Comparison of ENCODE assay signal across 8 cellular contexts in genomic region chr5:53478411-53479044, GRCh38. TPM values are rescaled to one million over a fixed set of nuclear protein-coding genes. Genes with fewer than 3 reads are reported as not detected.
DNase-seq lines count a peak whose midpoint lies in the region; ATAC-seq, FAIRE-seq and TF ChIP-seq lines count a peak whose summit lies in the region.

No MANE protein-coding gene starts in this region.

- intact Hi-C loops in transverse colon (cut with DNase I; ENCODE audit: low total_unique reads) = no loop called here

- H3K9me2 ChIP-seq in MM.1S (replicated peaks; ENCODE audit: insufficient read depth, low read length) = no peaks in the 10 kb centered on the region

- H3K36me3 ChIP-seq in MM.1S (replicated peaks; ENCODE audit: insufficient read depth, low read length) (no peaks in the 10 kb centered on the region), H1 (ENCODE audit: control insufficient read depth in 2 of 4, insufficient read depth in 4 of 4, low read length in 3 of 4) (peaks cover 0 to 6% (median under 1%) of the 10 kb centered on the region in 4 experiments; a peak in 5 of 8 replicates), transverse colon (no peaks in the 10 kb centered on the region)

- H3K14ac ChIP-seq in H1 (ENCODE audit: insufficient read length) = no peak overlapping the region

- WGBS in H1 (ENCODE audit: extremely low coverage in 1 of 2, insufficient coverage in 1 of 2, insufficient read length in 1 of 2, insufficient replicate concordance in 2 of 2, low coverage in 1 of 2, low lambda C conversion rate in 2 of 2, missing lambda C conversion rate in 1 of 2), 2 experiments = 4% methylated on average over 26 of the region's 26 CpGs; no CpG with 5 or more reads in 1 of the 2 experiments
- 0 to 1% methylated on average over 3 to 26 of the region's 26 CpGs for WGBS in transverse colon (ENCODE audit: low coverage in 1 of 2), 2 donors

- H2BK120ac ChIP-seq in H1 (replicated peaks; ENCODE audit: low read depth, low read length) = no peak overlapping the region

- H3K9ac ChIP-seq in MM.1S (ENCODE audit: low read length) (no peak overlapping the region), H1 (replicated peaks in 1 of 4; ENCODE audit: extremely low read depth in 1 of 4, low read depth in 3 of 4, low read length in 3 of 4) (peak overlapping the region in 1 of 4 experiments; percentile 45; a peak in 1 of 7 replicates)

- peak; percentile 15 for ATAC-seq in SK-N-SH treated with all-trans-retinoic acid at 6 μM for 48 hours

- H3K4me2 ChIP-seq in MM.1S (ENCODE audit: low read depth, low read length) = peak overlapping the region; percentile 93
- H3K4me2 ChIP-seq in H1 (ENCODE audit: insufficient read depth in 1 of 2, low read depth in 2 of 2, low read length in 2 of 2) = peak overlapping the region; percentile 66

- no peak overlapping the region for H3K4ac ChIP-seq in H1 (replicated peaks; ENCODE audit: insufficient read length, low read depth, low read length)

- TF ChIP-seq POLR2A in H1 (IDR thresholded peaks at IDR 0.05; ENCODE audit: control extremely low read depth in 1 of 2, low read depth in 2 of 2, low read length in 2 of 2) (no peak; a peak in 1 of 3 replicates), transverse colon (IDR thresholded peaks at IDR 0.05) (no peak)

- H3K56ac ChIP-seq in H1 (replicated peaks; ENCODE audit: insufficient read length, low read depth, low read length) = peak overlapping the region; percentile 62

- no peak overlapping the region for H4K91ac ChIP-seq in H1 (replicated peaks; ENCODE audit: insufficient read length, low read length)

- TF ChIP-seq CTCF in GM10266 (IDR thresholded peaks at IDR 0.05; ENCODE audit: control insufficient read depth, insufficient read depth, low read depth, missing control alignments) = peak; percentile 72
- TF ChIP-seq CTCF in MM.1S (IDR thresholded peaks at IDR 0.05; ENCODE audit: low read length) = peak; percentile 74
- peak in 2 of 3 experiments; percentile 41 to 49; a peak in 2 of 4 replicates for TF ChIP-seq CTCF in H1 (IDR thresholded peaks at IDR 0.05; ENCODE audit: control extremely low read depth in 1 of 3, insufficient read depth in 1 of 3, low read depth in 1 of 3, low read length in 3 of 3)
- TF ChIP-seq CTCF in transverse colon (IDR thresholded peaks at IDR 0.05) = peak; percentile 21 to 33 (median 27)

- H3K27me3 ChIP-seq in MM.1S (replicated peaks; ENCODE audit: insufficient read depth, low read length) (0 out of 2 replicates have a peak, but pooled peaks cover 4% of the 10 kb centered on the region), H1 (replicated peaks in 1 of 4; ENCODE audit: control insufficient read depth in 3 of 4, extremely low read depth in 1 of 4, insufficient read depth in 3 of 4, low read length in 3 of 4) (no peaks in the 10 kb centered on the region), transverse colon (peaks cover 76% of the 10 kb centered on the region)

- H2AFZ ChIP-seq in MM.1S (ENCODE audit: low read length) = 0 out of 2 replicates have a peak overlapping the region, but pooled peaks have one; percentile 11
- peak overlapping the region; percentile 58; the same call in 1 of the 2 replicates for H2AFZ ChIP-seq in H1 (ENCODE audit: low read length)

- H2BK12ac ChIP-seq in H1 (ENCODE audit: low read depth, low read length) = no peak overlapping the region

- H2AK5ac ChIP-seq in H1 (ENCODE audit: low read depth, low read length) = no peak overlapping the region

- H3K9me3 ChIP-seq in MM.1S (replicated peaks; ENCODE audit: insufficient read depth, low read length) (no peaks in the 10 kb centered on the region), H1 (ENCODE audit: insufficient read depth in 2 of 2, low read depth in 1 of 2, low read length in 1 of 2) (no peaks in the 10 kb centered on the region), transverse colon (no peaks in the 10 kb centered on the region)

- no peak overlapping the region for H2BK15ac ChIP-seq in H1 (ENCODE audit: low read length)

- H4K5ac ChIP-seq in H1 (ENCODE audit: insufficient read length, low read depth, low read length) = no peak overlapping the region

- no peak overlapping the region for H4K8ac ChIP-seq in H1 (ENCODE audit: extremely low read depth, insufficient read depth, low read length)

- H3K79me1 ChIP-seq in H1 (ENCODE audit: low read depth, low read length) = peaks cover 2% of the 10 kb centered on the region; the same call in 1 of the 2 replicates

- H3K18ac ChIP-seq in H1 (ENCODE audit: extremely low read depth, low read length) = no peak overlapping the region

- H3K79me2 ChIP-seq in MM.1S (ENCODE audit: low read length) (no peaks in the 10 kb centered on the region), H1 (ENCODE audit: control insufficient read depth in 1 of 2, insufficient read depth in 2 of 2, low read length in 2 of 2) (peaks cover 0 to 16% of the 10 kb centered on the region in 2 experiments; a peak in 2 of 4 replicates)

- H3K4me1 ChIP-seq in MM.1S (ENCODE audit: low read length) (0 out of 2 replicates have a peak, but pooled peaks cover 5% of the 10 kb centered on the region), H1 (replicated peaks in 1 of 4; ENCODE audit: control insufficient read depth in 3 of 4, insufficient read depth in 4 of 4, low read length in 3 of 4) (peaks cover 0 to 4% (median under 1%) of the 10 kb centered on the region in 4 experiments; a peak in 5 of 7 replicates), transverse colon (peaks cover 4 to 39% (median 16%) of the 10 kb centered on the region in 4 donors)

- FAIRE-seq in H1 (lab: Jason Lieb, UNC) = no peak

- in situ Hi-C loops in ACHN (cut with HindIII; ENCODE audit: low pct_ligation_motif_present, low pct_unique_long_range_greater_than_20kb, low sequenced_read_pairs) = no loop called here
- in situ Hi-C loops in transverse colon (cut with MboI; ENCODE audit: low pct_ligation_motif_present in 1 of 4, low pct_unique_long_range_greater_than_20kb in 1 of 4, low sequenced_read_pairs in 3 of 4) = loop anchor here in 1 of 4 donors (25.0 kb wide), 1 partner anchor 759 kb away; no protein-coding TSS in a partner anchor

- H3K4me3 ChIP-seq in MM.1S (ENCODE audit: low read length) = peak overlapping the region; percentile 41
- peak overlapping the region; percentile 34 to 88 (median 80) for H3K4me3 ChIP-seq in H1 (ENCODE audit: extremely low read depth in 1 of 4, insufficient read depth in 2 of 4, low read depth in 3 of 4, low read length in 4 of 4)
- H3K4me3 ChIP-seq in transverse colon = peak overlapping the region; percentile 46 to 82 (median 56)

- H3K23me2 ChIP-seq in H1 (ENCODE audit: low read depth, low read length) = peaks cover 24% of the 10 kb centered on the region

- CTCF ChIA-PET in H1 (lab: Charles Lee; ENCODE audit: partially characterized antibody) = interaction anchor here (0.6 to 2.3 kb wide), 18 partner anchors 11 to 756 kb away, joined by 3 to 7 read pairs (median 3); no protein-coding TSS in a partner anchor

- POLR2A ChIA-PET in H1 (lab: Charles Lee; ENCODE audit: partially characterized antibody) = interaction anchor here (0.8 kb wide), 1 partner anchor 515 kb away, joined by 3 read pairs; no protein-coding TSS in a partner anchor

- TF ChIP-seq EP300 in H1 (IDR thresholded peaks at IDR 0.05; ENCODE audit: borderline replicate concordance in 1 of 2, low read depth in 2 of 2, low read length in 2 of 2) (no peak), transverse colon (IDR thresholded peaks at IDR 0.05; ENCODE audit: low read depth) (no peak)

- H4K20me1 ChIP-seq in MM.1S (ENCODE audit: insufficient read depth, low read length) (no peaks in the 10 kb centered on the region), H1 (replicated peaks in 1 of 2; ENCODE audit: control insufficient read depth in 1 of 2, insufficient read depth in 2 of 2, low read length in 2 of 2) (no peaks in the 10 kb centered on the region)

- peaks cover 10% of the 10 kb centered on the region; the same call in 1 of the 2 replicates for H3F3A ChIP-seq in MM.1S (ENCODE audit: insufficient read depth, low read length)

- H2BK20ac ChIP-seq in H1 (ENCODE audit: low read length) = no peak overlapping the region

- peak; percentile 53 for DNase-seq in ACHN
- DNase-seq in GM10266 (ENCODE audit: extremely low spot score) = peak; percentile 55
- peak; percentile 69 for DNase-seq in MM.1S
- DNase-seq in H1 (ENCODE audit: low read depth in 1 of 2, low spot score in 2 of 2) = peak in 1 of 2 experiments; percentile 74
- DNase-seq in medulla oblongata (ENCODE audit: extremely low spot score) = peak; percentile 83
- peak; percentile 11 for DNase-seq in transverse colon
- no peak for DNase-seq in stimulated activated CD4-positive, alpha-beta T cell treated with anti-CD3 and anti-CD28 coated beads, Interleukin-4, amount 100 ng/mL, for 24 hours

- H2BK5ac ChIP-seq in H1 (ENCODE audit: low read depth, low read length) = no peak overlapping the region

- no peak overlapping the region for H3K23ac ChIP-seq in H1 (ENCODE audit: insufficient read length)

- peak; percentile 76 to 79 for TF ChIP-seq RAD21 in H1 (IDR thresholded peaks at IDR 0.05 in 1 of 2, conservative IDR thresholded peaks at IDR 0.05 in 1 of 2; ENCODE audit: low read depth in 2 of 2, low read length in 2 of 2)

- H3K27ac ChIP-seq in MM.1S (ENCODE audit: low read length) (no peak overlapping the region), H1 (ENCODE audit: low read depth, low read length) (no peak overlapping the region), transverse colon (peak overlapping the region in 3 of 4 donors; percentile 47 to 90 (median 81))

TF ChIP-seq in SK-N-SH treated with all-trans-retinoic acid at 6 μM for 48 hours, 23 proteins besides CTCF, POLR2A, EP300 and RAD21 (continues in another document):
- no peak for TF ChIP-seq ESRRG (CRISPR knock-in tag; IDR thresholded peaks at IDR 0.05)
- TF ChIP-seq GLIS3 (CRISPR knock-in tag; IDR thresholded peaks at IDR 0.05) = no peak

TF ChIP-seq in H1, 55 proteins besides CTCF, POLR2A, EP300 and RAD21 (continues in another document):
- TF ChIP-seq CTBP2 (IDR thresholded peaks at IDR 0.05; ENCODE audit: borderline replicate concordance, insufficient read depth, insufficient read length, low read length) (peak; percentile 77), TEAD4 (IDR thresholded peaks at IDR 0.05; ENCODE audit: low read depth, low read length) (no peak), FOSL1 (IDR thresholded peaks at IDR 0.05; ENCODE audit: insufficient read depth, low read depth, low read length) (no peak), ZNF274 (IDR thresholded peaks at IDR 0.05; ENCODE audit: borderline replicate concordance, extremely low read depth, low read length) (no peak), JUN (IDR thresholded peaks at IDR 0.05; ENCODE audit: low read depth, low read length) (no peak)

RNA-seq across cellular contexts. Expression of gene FST, which starts 1.9 kb away (rescaled TPM):
- 16.6 and 16.8 TPM in 2 replicates for total RNA-seq in H1 (2021; fragmentation: NEBNext Ultra II Directional; extraction: Animal tissue kit (Norgen Biotek cat#: 25700))
- 9.8 and 17.5 TPM in 2 replicates for polyA plus RNA-seq in H1 (2011; rRNA removed)
- 17.9 TPM for polyA plus RNA-seq in H1 (2011; cell fraction: cytosol; rRNA removed)
- 17.6 TPM for polyA plus RNA-seq in H1 (2011; cell fraction: nucleus; rRNA removed)
- polyA plus RNA-seq in H1 (2012, experiment 1 of 2) = 26.7 to 35.3 TPM (median 28.8 TPM) in 4 replicates
- polyA plus RNA-seq in H1 (2012, experiment 2 of 2) = 11.1 TPM
- polyA plus RNA-seq in H1 (2013, experiment 1 of 2) = 15.6 TPM
- 16.6 TPM for polyA plus RNA-seq in H1 (2013, experiment 2 of 2)
- polyA minus RNA-seq in H1 (2011; rRNA and poly(A)+ RNA removed) = 9.3 and 13.6 TPM in 2 replicates
- 9.1 TPM for polyA minus RNA-seq in H1 (2011; cell fraction: cytosol; rRNA and poly(A)+ RNA removed)
- 9.8 TPM for polyA minus RNA-seq in H1 (2011; cell fraction: nucleus; rRNA and poly(A)+ RNA removed)
- total RNA-seq in transverse colon = 10 to 100 TPM in 1 of 4 donors, 1 to 10 TPM in 3; 3.4 to 25.7 (median 5.3) TPM

Comparison
In these comparisons a context has a peak if more than half of its experiments do, and no peak if none do; other contexts are left out.
1. H3K27ac ChIP-seq: peak in transverse colon (3 of 4); none in MM.1S (single experiment) and H1 (single experiment).
2. Peak in every context shown above with its lines, with median percentiles within 50 percentile points of each other: CTCF ChIP-seq and H3K4me3 ChIP-seq.